26 cellular contexts compared by ENCODE assay signal in the genomic region with DNA sequence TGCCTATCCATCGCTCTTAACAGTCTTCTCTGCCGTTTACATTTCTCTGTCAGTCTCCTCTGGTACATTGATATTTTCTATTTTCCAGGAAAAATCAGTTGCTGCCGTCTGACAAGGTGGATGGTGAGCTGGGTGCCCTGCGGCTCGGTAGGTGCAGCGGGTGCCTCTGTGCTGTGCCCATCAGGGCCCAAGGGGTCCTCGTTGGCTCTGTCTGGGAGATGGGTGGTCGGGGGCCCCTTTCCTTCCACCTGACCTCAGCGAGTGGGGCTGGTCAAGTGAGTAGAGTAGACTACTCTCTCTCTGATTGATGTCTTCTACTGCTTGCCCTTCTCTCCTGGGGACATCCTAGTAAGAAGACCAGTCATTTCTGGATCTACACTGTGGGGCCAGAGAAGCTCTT.
"Had no signal": no experiment of that assay in that cellular context is flagged by ENCODE, and none has a peak within 500 bp of the region (broad histone marks: within the 10 kb centered on the region; RNA-seq: fewer than 3 reads in every experiment).

No MANE protein-coding gene starts in this region.

- H3K4me3 ChIP-seq: colonic mucosa, heart right ventricle, left lung, lower lobe of right lung, right lobe of liver, suprapubic skin, tibial artery had no signal

- H3K9me3 ChIP-seq: colonic mucosa, lower lobe of right lung, neutrophil, right lobe of liver, suprapubic skin, tibial artery had no signal

- H3K36me3 Mint-ChIP-seq: natural killer cell had no signal

- ATAC-seq: esophagus mucosa; foreskin keratinocyte; left cardiac atrium; lower lobe of right lung; natural killer cell; right lobe of liver; stimulated activated naive CD8-positive, alpha-beta T cell treated with anti-CD3 and anti-CD28 coated beads, Interleukin-15, amount 100 ng/mL, for 72 hours had no signal

- H3K27me3 Mint-ChIP-seq: dendritic cell treated with granulocyte-macrophage colony-stimulating factor and Interleukin-4, amounts not matched to agents 40 ng/mL and 50 ng/mL, for 4 days; progenitor cell of endocrine pancreas; stimulated activated naive CD8-positive, alpha-beta T cell treated with anti-CD3 and anti-CD28 coated beads, Interleukin-15, amount 100 ng/mL, for 72 hours; type B pancreatic cell had no signal

- H3K4me1 Mint-ChIP-seq: natural killer cell had no signal

- H3K27ac Mint-ChIP-seq: dendritic cell treated with granulocyte-macrophage colony-stimulating factor and Interleukin-4, amounts not matched to agents 40 ng/mL and 50 ng/mL, for 4 days; endodermal cell; natural killer cell; progenitor cell of endocrine pancreas; type B pancreatic cell had no signal

- H3K27ac ChIP-seq: colonic mucosa, epithelial cell of prostate, foreskin keratinocyte, heart right ventricle, left lung, lower lobe of right lung, neutrophil, parathyroid adenoma, right lobe of liver, suprapubic skin, tibial artery had no signal

- H3K4me1 ChIP-seq: colonic mucosa, foreskin keratinocyte, heart right ventricle, left lung, lower lobe of right lung, parathyroid adenoma, right lobe of liver, suprapubic skin had no signal

- H3K4me3 Mint-ChIP-seq: dendritic cell treated with granulocyte-macrophage colony-stimulating factor and Interleukin-4, amounts not matched to agents 40 ng/mL and 50 ng/mL, for 4 days; endodermal cell; natural killer cell; neural crest cell; stimulated activated naive CD8-positive, alpha-beta T cell treated with anti-CD3 and anti-CD28 coated beads, Interleukin-15, amount 100 ng/mL, for 72 hours; type B pancreatic cell had no signal

- H3K27me3 ChIP-seq: colonic mucosa, foreskin keratinocyte, heart right ventricle, left lung, neutrophil, right lobe of liver, suprapubic skin, tibial artery had no signal

- DNase-seq: colonic mucosa; effector CD8-positive, alpha-beta T cell; endodermal cell; foreskin keratinocyte; glutamatergic neuron; heart right ventricle; hippocampal formation; left cardiac atrium; left lung; lower lobe of right lung; natural killer cell; right lobe of liver; small intestine; stimulated activated CD4-positive, alpha-beta T cell treated with anti-CD3 and anti-CD28 coated beads, Interleukin-15, amount 100 ng/mL, for 24 hours; stimulated activated CD4-positive, alpha-beta T cell treated with anti-CD3 and anti-CD28 coated beads, Interleukin-2, amount 100 ng/mL, for 48 hours; stimulated activated naive CD8-positive, alpha-beta T cell treated with anti-CD3 and anti-CD28 coated beads, Interleukin-15, amount 100 ng/mL, for 72 hours; tibial artery had no signal

- H3K36me3 ChIP-seq: colonic mucosa, neutrophil, right lobe of liver had no signal
